In the genomic region with DNA sequence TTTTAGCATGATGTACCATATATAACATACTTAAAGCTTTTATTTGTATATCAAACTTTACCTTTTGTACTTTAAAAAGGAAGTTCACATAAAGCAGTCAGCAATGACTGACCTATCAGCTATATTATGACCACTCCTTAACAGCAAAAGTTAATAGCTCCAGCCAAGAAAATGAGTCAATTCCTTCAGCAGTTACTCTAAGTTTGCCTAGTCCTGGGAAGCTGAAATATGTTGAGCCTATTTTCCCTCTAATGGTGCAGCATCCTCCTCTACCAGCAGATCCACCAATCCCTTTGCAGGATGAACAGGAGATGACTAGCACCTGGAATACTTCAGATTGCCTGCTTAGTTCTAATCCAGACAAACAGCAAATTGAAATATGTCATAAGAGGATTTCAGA, we compare ENCODE assay signal across 17 cellular contexts.
DNase-seq lines count a peak whose midpoint lies in the region; ATAC-seq and TF ChIP-seq lines count a peak whose summit lies in the region.
"Had no signal": no experiment of that assay in that cellular context is flagged by ENCODE, and none has a peak within 500 bp of the region (broad histone marks: within the 10 kb centered on the region; RNA-seq: fewer than 3 reads in every experiment).

No MANE protein-coding gene starts in this region.

- no peak overlapping the region for H3K18ac ChIP-seq in mesenchymal stem cell (ENCODE audit: low read depth in 1 of 2, low read length in 2 of 2)

- H2AK5ac ChIP-seq in mesenchymal stem cell (ENCODE audit: low read length, severe bottlenecking), result no peak overlapping the region

- H2BK5ac ChIP-seq in mesenchymal stem cell (ENCODE audit: low read depth, low read length, poor library complexity, severe bottlenecking), result no peak overlapping the region

- H3K4ac ChIP-seq in mesenchymal stem cell (ENCODE audit: low read depth in 1 of 2, low read length in 2 of 2), result no peak overlapping the region

- peak; percentile 13 for DNase-seq in BJ (ENCODE audit: low read depth)
- DNase-seq in M059J (ENCODE audit: low read depth), result peak; percentile 9
- DNase-seq in choroid plexus epithelial cell (ENCODE audit: low read depth), result peak; percentile 57
- no peak for DNase-seq in mesenchymal stem cell
- no peak for DNase-seq in cortex of kidney (lab: John Stamatoyannopoulos, UW)
- no peak for DNase-seq in NCI-H1048 (lab: John Stamatoyannopoulos, UW)
- DNase-seq: activated CD8-positive, alpha-beta T cell treated with anti-CD3 and anti-CD28 coated beads, Interleukin-2, amount 10 ng/mL, durations not matched to agents 7 days and 5 days; anterior cingulate cortex; CD8-positive, alpha-beta T cell; lower lobe of right lung; MG63; NCI-H2029; NCI-H526 treated with DMSO at 0.1 percent for 48 hours; substantia nigra had no signal

- peaks cover 1% of the 10 kb centered on the region for H3K36me3 ChIP-seq in BJ (ENCODE audit: control insufficient read depth, insufficient read depth, low read length)
- H3K36me3 ChIP-seq in mesenchymal stem cell (ENCODE audit: control insufficient read depth in 1 of 2, insufficient read depth in 2 of 2, low read depth in 1 of 2, low read length in 2 of 2), result peaks cover 20 to 67% of the 10 kb centered on the region in 2 experiments

- H3K27me3 ChIP-seq in BJ (ENCODE audit: control insufficient read depth, insufficient read depth, low read length) (no peaks in the 10 kb centered on the region), mesenchymal stem cell (ENCODE audit: control insufficient read depth in 1 of 2, insufficient read depth in 1 of 2, low read length in 2 of 2) (no peaks in the 10 kb centered on the region)
- H3K27me3 ChIP-seq: esophagus muscularis mucosa, MG63 had no signal

- no peak overlapping the region for H3K4me2 ChIP-seq in mesenchymal stem cell (ENCODE audit: low read length, poor library complexity, severe bottlenecking)

- H3K4me3 ChIP-seq in BJ (ENCODE audit: low read depth, low read length) (no peak overlapping the region), choroid plexus epithelial cell (ENCODE audit: low read depth, low read length) (no peak overlapping the region), mesenchymal stem cell (ENCODE audit: insufficient read depth in 1 of 2, low read depth in 1 of 2, low read length in 2 of 2) (no peak overlapping the region)
- H3K4me3 ChIP-seq: esophagus muscularis mucosa, GM12878, lower lobe of right lung, MG63 had no signal

- POLR2A ChIA-PET in BJ (lab: Charles Lee), result no interaction called here

- no peaks in the 10 kb centered on the region for H3K9me3 ChIP-seq in mesenchymal stem cell (ENCODE audit: control insufficient read depth, low read length)
- H3K9me3 ChIP-seq: esophagus muscularis mucosa, lower lobe of right lung, MG63 had no signal

- H3K79me1 ChIP-seq in mesenchymal stem cell (replicated peaks; ENCODE audit: low read length, poor library complexity, severe bottlenecking), result peaks cover 4% of the 10 kb centered on the region

- no peak overlapping the region for H2BK120ac ChIP-seq in mesenchymal stem cell (ENCODE audit: low read depth, low read length)

- no peak overlapping the region for H3K23ac ChIP-seq in mesenchymal stem cell (ENCODE audit: low read length in 2 of 2)

- TF ChIP-seq CTCF in BJ (IDR thresholded peaks at IDR 0.05; ENCODE audit: insufficient read depth, low read depth, low read length) (no peak), choroid plexus epithelial cell (conservative IDR thresholded peaks at IDR 0.05; ENCODE audit: low read depth, low read length) (no peak)

- no peak for ATAC-seq in GM18511 (IDR thresholded peaks at IDR 0.05; ENCODE audit: unreplicated experiment)
- ATAC-seq: activated CD8-positive, alpha-beta T cell treated with anti-CD3 and anti-CD28 coated beads, Interleukin-2, amount 10 ng/mL, durations not matched to agents 7 days and 5 days; CD8-positive, alpha-beta T cell; GM12878; lower lobe of right lung had no signal

- no peak overlapping the region for H2BK15ac ChIP-seq in mesenchymal stem cell (ENCODE audit: low read depth, poor library complexity, severe bottlenecking)

- CTCF ChIA-PET in BJ (lab: Yijun Ruan, JAX), result interaction anchor here (0.7 to 7.3 kb wide), 9 partner anchors 9 to 369 kb away, joined by 3 to 53 read pairs (median 5); no protein-coding TSS in a partner anchor

- H2AFZ ChIP-seq in mesenchymal stem cell (ENCODE audit: low read depth, low read length), result no peak overlapping the region

- H4K8ac ChIP-seq in mesenchymal stem cell (ENCODE audit: low read length), result no peak overlapping the region

- H3K27ac ChIP-seq in mesenchymal stem cell (ENCODE audit: low read length, poor library complexity, severe bottlenecking), result no peak overlapping the region
- H3K27ac ChIP-seq: esophagus muscularis mucosa, lower lobe of right lung had no signal

- H3K9ac ChIP-seq in mesenchymal stem cell (ENCODE audit: low read length), result peak overlapping the region; percentile 22

- no peak overlapping the region for H4K91ac ChIP-seq in mesenchymal stem cell (ENCODE audit: low read length)

- no peak overlapping the region for H2BK12ac ChIP-seq in mesenchymal stem cell (ENCODE audit: low read length in 2 of 2)

- no peak overlapping the region for H3K14ac ChIP-seq in mesenchymal stem cell (ENCODE audit: low read length in 2 of 2)

- H3K4me1 ChIP-seq in mesenchymal stem cell (ENCODE audit: control insufficient read depth, insufficient read depth, low read depth, low read length), result no peaks in the 10 kb centered on the region
- H3K4me1 ChIP-seq: esophagus muscularis mucosa, lower lobe of right lung had no signal

Comparison
In these comparisons a context has a peak if more than half of its experiments do, and no peak if none do; other contexts are left out.
1. DNase-seq: peak in BJ (single experiment), M059J (single experiment) and choroid plexus epithelial cell (single experiment); none in mesenchymal stem cell (single experiment), cortex of kidney (single experiment) and NCI-H1048 (single experiment).